ENCODE assay signal across 8 cellular contexts in genomic region chr19:17720487-17720839, GRCh38. TPM values are rescaled to one million over a fixed set of nuclear protein-coding genes. Genes with fewer than 3 reads are reported as not detected.
DNase-seq lines count a peak whose midpoint lies in the region; ATAC-seq and TF ChIP-seq lines count a peak whose summit lies in the region.

No MANE protein-coding gene starts in this region.

- 19 to 23% methylated on average over 6 of the region's 6 CpGs for WGBS in esophagus, 2 donors
- 21% methylated on average over 6 of the region's 6 CpGs for WGBS in prostate gland

- peaks cover 54% of the 10 kb centered on the region for H4K20me1 ChIP-seq in PC-9 (ENCODE audit: insufficient read depth)

- H3K9me3 Mint-ChIP-seq in Calu3 (ENCODE audit: low read depth, unreplicated experiment), result no peaks in the 10 kb centered on the region

- peaks cover 25% of the 10 kb centered on the region for H3K4me1 Mint-ChIP-seq in Calu3 (ENCODE audit: low read depth, unreplicated experiment)

- H2AFZ ChIP-seq in PC-9, result no peak overlapping the region

- H3K36me3 ChIP-seq in PC-9 (ENCODE audit: low read depth) (no peaks in the 10 kb centered on the region), esophagus (ENCODE audit: control insufficient read depth in 2 of 2, insufficient read depth in 2 of 2, low read length in 1 of 2) (peaks cover 0 to 6% of the 10 kb centered on the region in 2 donors), prostate gland (no peaks in the 10 kb centered on the region)

- H3K27me3 Mint-ChIP-seq in Calu3 (ENCODE audit: unreplicated experiment), result no peaks in the 10 kb centered on the region

- H3K4me3 ChIP-seq in PC-9 (peak overlapping the region; percentile 93), esophagus (ENCODE audit: low read depth in 1 of 2, low read length in 2 of 2) (peak overlapping the region; percentile 73 to 74), prostate gland (peak overlapping the region; percentile 71 to 81)

- H3K27ac ChIP-seq in PC-9 (no peak overlapping the region), esophagus (ENCODE audit: low read depth in 2 of 2, low read length in 1 of 2) (no peak overlapping the region), prostate gland (no peak overlapping the region)

- peak overlapping the region; percentile 80 for H3K4me3 Mint-ChIP-seq in Calu3 (ENCODE audit: low read depth, unreplicated experiment)

- H3K9me3 ChIP-seq in PC-9 (ENCODE audit: insufficient read depth, low read depth) (no peaks in the 10 kb centered on the region), esophagus (ENCODE audit: control insufficient read depth in 2 of 2, insufficient read depth in 1 of 2, low read depth in 1 of 2, low read length in 1 of 2) (no peaks in the 10 kb centered on the region), prostate gland (no peaks in the 10 kb centered on the region)

- no peaks in the 10 kb centered on the region for H3K9me2 ChIP-seq in PC-9 (ENCODE audit: insufficient read depth)

- peaks cover 33% of the 10 kb centered on the region for H3K36me3 Mint-ChIP-seq in Calu3 (ENCODE audit: insufficient read depth, unreplicated experiment)

- no TSS peak for BruUV-seq in Calu3 (replicated peaks; lab: Mats Ljungman, UMichigan)
- BruUV-seq in PC-9 (replicated peaks; lab: Mats Ljungman, UMichigan), result no TSS peak

- H3K4me2 ChIP-seq in PC-9, result peak overlapping the region; percentile 82

- no peak for TF ChIP-seq POLR2A in prostate gland (IDR thresholded peaks at IDR 0.05)

- POLR2A ChIA-PET in PC-9 (lab: Charles Lee; ENCODE audit: unreplicated experiment), result interaction anchor here (0.6 to 1.2 kb wide), 4 partner anchors 30 to 245 kb away, joined by 3 to 7 read pairs (median 6); no protein-coding TSS in a partner anchor

- ATAC-seq in HG02642 (IDR thresholded peaks at IDR 0.05; ENCODE audit: poor library complexity, unreplicated experiment), result no peak
- ATAC-seq in HG03521 (IDR thresholded peaks at IDR 0.05; ENCODE audit: unreplicated experiment), result no peak

- CTCF ChIA-PET in Calu3 (lab: Charles Lee) (interaction anchor here (1.3 kb wide), 1 partner anchor 46 kb away, joined by 4 read pairs; no protein-coding TSS in a partner anchor), PC-9 (lab: Charles Lee) (no interaction called here)

- peaks cover 36% of the 10 kb centered on the region for H3K79me2 ChIP-seq in PC-9 (ENCODE audit: low read depth)

- H3K27ac Mint-ChIP-seq in Calu3 (ENCODE audit: unreplicated experiment), result peak overlapping the region; percentile 10

- peaks cover 13% of the 10 kb centered on the region; the same call in 1 of the 2 replicates for H3F3A ChIP-seq in PC-9 (ENCODE audit: insufficient read depth, low read depth)

- no peak for TF ChIP-seq CTCF in Calu3 (IDR thresholded peaks at IDR 0.05; ENCODE audit: unreplicated experiment)
- no peak for TF ChIP-seq CTCF in PC-9 (conservative IDR thresholded peaks at IDR 0.05)
- TF ChIP-seq CTCF in prostate gland (IDR thresholded peaks at IDR 0.05), result no peak

- peaks cover 21% of the 10 kb centered on the region for H3K4me1 ChIP-seq in PC-9 (replicated peaks; ENCODE audit: insufficient read depth)
- peaks cover 4 to 16% of the 10 kb centered on the region in 2 donors for H3K4me1 ChIP-seq in esophagus (ENCODE audit: control insufficient read depth in 2 of 2, insufficient read depth in 2 of 2, low read length in 1 of 2)
- peaks cover 9% of the 10 kb centered on the region for H3K4me1 ChIP-seq in prostate gland (replicated peaks)

- intact Hi-C loops in Calu3 (cut with micrococcal nuclease; ENCODE audit: unreplicated experiment) (no loop called here), PC-9 (cut with micrococcal nuclease; ENCODE audit: unreplicated experiment) (no loop called here), prostate gland (cut with DNase I) (no loop called here)

- H3K27me3 ChIP-seq in PC-9 (ENCODE audit: insufficient read depth, low read depth), result no peaks in the 10 kb centered on the region
- H3K27me3 ChIP-seq in esophagus (ENCODE audit: control insufficient read depth in 1 of 2, insufficient read depth in 2 of 2, low read length in 2 of 2), result no peaks in the 10 kb centered on the region
- H3K27me3 ChIP-seq in prostate gland (replicated peaks; ENCODE audit: insufficient read depth), result no peaks in the 10 kb centered on the region

- DNase-seq in Calu3 (no peak), PC-9 (no peak), prostate gland (ENCODE audit: low spot score) (no peak), T-helper 9 cell (no peak), NCI-H2196 treated with DMSO at 0.1 percent for 48 hours (lab: John Stamatoyannopoulos, UW; ENCODE audit: unreplicated experiment) (no peak)

RNA-seq across cellular contexts. Expression of gene MAP1S, which starts 1.2 kb away (rescaled TPM):
- total RNA-seq in Calu3 (2022) (57.1 and 59.5 TPM in 2 replicates), PC-9 (2021) (74.6 and 86.9 TPM in 2 replicates), prostate gland (10 to 100 TPM; 34.9 to 61.1 TPM)
- polyA plus RNA-seq in esophagus, result 10 to 100 TPM in 1 of 2 donors, 1 to 10 TPM in 1; 7.8 to 13.1 TPM

RNA-seq across cellular contexts. Expression of gene FCHO1, which starts 30.8 kb away (rescaled TPM):
- total RNA-seq in Calu3 (2022), result 0.61 and 1.3 TPM in 2 replicates
- total RNA-seq in PC-9 (2021), result 34.8 and 36.5 TPM in 2 replicates
- polyA plus RNA-seq in esophagus, result under 1 TPM; 0.51 to 0.75 TPM
- total RNA-seq in prostate gland, result 10 to 100 TPM in 1 of 2 donors, 1 to 10 TPM in 1; 1.3 to 10.7 TPM

RNA-seq across cellular contexts. Expression of gene UNC13A, which starts 32.3 kb away (rescaled TPM):
- total RNA-seq in Calu3 (2022) (0.28 and 3.8 TPM in 2 replicates), PC-9 (2021) (0.17 and 0.20 TPM in 2 replicates), prostate gland (1 to 10 TPM in 1 of 2 donors, under 1 TPM in 1; 0.14 to 2.4 TPM)
- under 1 TPM; 0.02 to 0.04 TPM for polyA plus RNA-seq in esophagus
